Comparison of ENCODE assay signal across 12 cellular contexts in the genomic region with DNA sequence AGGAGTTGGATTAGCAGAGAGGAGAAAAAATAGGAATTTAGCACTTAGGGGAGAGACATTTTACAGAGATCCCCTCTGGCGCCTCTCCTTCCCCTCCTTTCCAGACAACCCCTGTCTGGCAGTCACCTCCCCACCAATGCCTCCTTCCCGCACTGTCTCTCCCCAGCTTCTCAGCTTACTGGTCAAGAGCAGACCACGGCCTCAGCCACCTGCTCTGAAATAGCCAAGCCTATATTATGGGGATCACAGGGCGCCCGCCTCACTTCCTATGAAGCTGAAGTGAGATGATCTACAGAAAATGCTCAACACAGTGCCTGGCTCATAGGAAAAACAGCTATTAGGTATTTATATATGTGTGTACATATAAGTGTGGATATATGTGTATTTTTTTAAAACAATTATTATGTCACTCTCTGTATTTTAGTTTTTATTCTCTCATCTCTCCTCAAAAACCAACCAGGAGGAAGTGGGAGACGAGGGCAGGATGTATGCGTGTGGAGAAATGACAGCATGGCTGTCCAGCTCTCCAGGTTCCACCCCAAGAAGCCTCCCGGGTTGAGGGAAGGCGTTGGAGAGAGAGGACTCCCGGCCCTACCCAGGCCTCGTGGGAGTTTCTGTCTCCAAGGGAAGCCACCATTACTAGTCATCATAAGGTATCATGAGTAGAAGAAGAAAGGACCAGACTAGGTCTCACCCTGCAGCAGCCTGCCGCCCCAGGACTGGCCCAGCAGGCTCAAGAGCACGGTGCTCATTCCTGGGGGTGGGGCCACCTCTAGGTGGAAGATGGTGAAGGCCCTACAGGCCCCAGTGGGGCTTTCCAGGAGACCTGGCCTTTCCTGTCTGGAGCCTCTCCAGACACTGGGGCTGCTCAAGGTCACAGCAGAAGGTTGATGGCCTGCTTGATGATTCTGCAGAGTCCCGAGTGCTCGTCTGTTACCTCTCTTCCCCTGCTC. TPM values are rescaled to one million over a fixed set of nuclear protein-coding genes. Genes with fewer than 3 reads are reported as not detected.
DNase-seq lines count a peak whose midpoint lies in the region; ATAC-seq and TF ChIP-seq lines count a peak whose summit lies in the region.
"Had no signal": no experiment of that assay in that cellular context is flagged by ENCODE, and none has a peak within 500 bp of the region (broad histone marks: within the 10 kb centered on the region; RNA-seq: fewer than 3 reads in every experiment).

No MANE protein-coding gene starts in this region.

- H3K27ac Mint-ChIP-seq in CD14-positive monocyte (peak overlapping the region in 4 of 7 donors; percentile 8 to 57 (median 48)), H9 (peak overlapping the region in 2 of 3 experiments; percentile 28 to 81; a peak in 3 of 7 replicates)
- H3K27ac Mint-ChIP-seq in dendritic cell treated with granulocyte-macrophage colony-stimulating factor and Interleukin-4, amounts not matched to agents 40 ng/mL and 50 ng/mL, for 4 days: peak overlapping the region; percentile 94

- no peak overlapping the region for H3K9ac ChIP-seq in H9 (ENCODE audit: extremely low read depth, insufficient read length, low read length)

- no peaks in the 10 kb centered on the region for H3K9me3 ChIP-seq in H9 (ENCODE audit: control insufficient read depth, low read depth, low read length)
- no peaks in the 10 kb centered on the region for H3K9me3 ChIP-seq in osteoblast (ENCODE audit: low read depth, low read length)

- no peak overlapping the region for H2BK5ac ChIP-seq in H9 (ENCODE audit: insufficient read length, low read length)

- H4K20me1 ChIP-seq in H9 (ENCODE audit: control insufficient read depth, insufficient read depth, insufficient read length): no peaks in the 10 kb centered on the region
- H4K20me1 ChIP-seq in osteoblast (ENCODE audit: insufficient read depth, low read length): peaks cover 69% of the 10 kb centered on the region

- H4K8ac ChIP-seq in H9 (replicated peaks; ENCODE audit: insufficient read length, low read depth, low read length): no peak overlapping the region

- no peaks in the 10 kb centered on the region; the same call in 1 of the 2 replicates for H3K4me1 ChIP-seq in H9 (ENCODE audit: insufficient read depth, low read length)
- H3K4me1 ChIP-seq in osteoblast (ENCODE audit: insufficient read depth, low read length): peaks cover 22% of the 10 kb centered on the region

- H3K36me3 Mint-ChIP-seq in CD14-positive monocyte (peaks cover 61 to 78% of the 10 kb centered on the region in 2 donors), H9 (ENCODE audit: insufficient read depth in 1 of 3, low read depth in 3 of 3) (peaks cover 8 to 37% (median 37%) of the 10 kb centered on the region in 3 experiments; a peak in 6 of 7 replicates)
- H3K36me3 Mint-ChIP-seq in dendritic cell treated with granulocyte-macrophage colony-stimulating factor and Interleukin-4, amounts not matched to agents 40 ng/mL and 50 ng/mL, for 4 days (ENCODE audit: low read depth): peaks cover 98% of the 10 kb centered on the region

- H3K14ac ChIP-seq in H9 (ENCODE audit: insufficient read depth, low read length): no peak overlapping the region

- peaks cover 0 to 2% (median 2%) of the 10 kb centered on the region in 3 donors for H3K27me3 Mint-ChIP-seq in CD14-positive monocyte (ENCODE audit: low read depth in 3 of 3)
- no peaks in the 10 kb centered on the region for H3K27me3 Mint-ChIP-seq in H9 (ENCODE audit: low read depth)
- H3K27me3 Mint-ChIP-seq in dendritic cell treated with granulocyte-macrophage colony-stimulating factor and Interleukin-4, amounts not matched to agents 40 ng/mL and 50 ng/mL, for 4 days: no peaks in the 10 kb centered on the region

- H3K36me3 ChIP-seq in osteoblast (ENCODE audit: insufficient read depth, low read length): peaks cover 74% of the 10 kb centered on the region

- H3K4me3 ChIP-seq in osteoblast (ENCODE audit: insufficient read depth, low read length): no peak overlapping the region

- H4K5ac ChIP-seq in H9 (ENCODE audit: insufficient read length, low read depth, low read length): no peak overlapping the region

- intact Hi-C loops in CD14-positive monocyte (cut with micrococcal nuclease): loop anchor here (5.0 kb wide), 2 partner anchors 33 to 38 kb away; no protein-coding TSS in a partner anchor
- intact Hi-C loops in dendritic cell treated with granulocyte-macrophage colony-stimulating factor and Interleukin-4, amounts not matched to agents 40 ng/mL and 50 ng/mL, for 4 days (cut with micrococcal nuclease): no loop called here

- H3T11ph ChIP-seq in H9 (ENCODE audit: low read length): no peak overlapping the region

- no peak overlapping the region for H2BK20ac ChIP-seq in H9 (ENCODE audit: low read depth, low read length, poor library complexity, severe bottlenecking)

- H3K4me1 Mint-ChIP-seq in CD14-positive monocyte (peaks cover 51% of the 10 kb centered on the region), H9 (peaks cover 12 to 17% of the 10 kb centered on the region in 2 experiments)
- H3K4me1 Mint-ChIP-seq in dendritic cell treated with granulocyte-macrophage colony-stimulating factor and Interleukin-4, amounts not matched to agents 40 ng/mL and 50 ng/mL, for 4 days (ENCODE audit: low read depth): peaks cover 77% of the 10 kb centered on the region

- H3K79me1 ChIP-seq in H9 (ENCODE audit: insufficient read depth, low read depth, low read length, poor library complexity, severe bottlenecking): no peaks in the 10 kb centered on the region

- no peak overlapping the region for H3K23ac ChIP-seq in H9 (ENCODE audit: insufficient read length, low read depth, low read length)

- no peak overlapping the region for H3K18ac ChIP-seq in H9 (ENCODE audit: insufficient read length, low read depth, low read length)

- H3K4me2 ChIP-seq in H9 (ENCODE audit: insufficient read depth, insufficient read length, low read length): no peak overlapping the region
- H3K4me2 ChIP-seq in osteoblast (ENCODE audit: insufficient read depth, low read length): no peak overlapping the region

- DNase-seq in CD14-positive monocyte (ENCODE audit: low spot score) (no peak), H9 (no peak), osteoblast (ENCODE audit: insufficient read length, low spot score, missing footprints) (peak; percentile 35), NCI-H446 treated with DMSO at 0.1 percent for 48 hours (lab: John Stamatoyannopoulos, UW) (no peak), NCI-H2081 treated with DMSO at 0.1 percent for 48 hours (lab: John Stamatoyannopoulos, UW) (no peak)
- DNase-seq: DMS53; NCI-H146; stimulated activated naive CD4-positive, alpha-beta T cell treated with Interleukin-2 at 50 U/mL for 16 hours; T1000 had no signal

- no peaks in the 10 kb centered on the region for H3K23me2 ChIP-seq in H9 (ENCODE audit: insufficient read length, low read depth, low read length, poor library complexity, severe bottlenecking)

- H2BK15ac ChIP-seq in H9 (ENCODE audit: low read depth, low read length): no peak overlapping the region

- H3K9me3 Mint-ChIP-seq in CD14-positive monocyte: peaks cover 0 to 2% (median 0%) of the 10 kb centered on the region in 7 donors
- H3K9me3 Mint-ChIP-seq in H9: no peaks in the 10 kb centered on the region
- no peaks in the 10 kb centered on the region for H3K9me3 Mint-ChIP-seq in dendritic cell treated with granulocyte-macrophage colony-stimulating factor and Interleukin-4, amounts not matched to agents 40 ng/mL and 50 ng/mL, for 4 days

- H2AK5ac ChIP-seq in H9 (ENCODE audit: insufficient read length, low read length): no peak overlapping the region

- no peak overlapping the region for H2BK12ac ChIP-seq in H9 (ENCODE audit: insufficient read length, low read depth, low read length)

- H3K4ac ChIP-seq in H9 (ENCODE audit: low read depth, low read length): no peak overlapping the region

- H2BK120ac ChIP-seq in H9 (ENCODE audit: low read depth, low read length, poor library complexity, severe bottlenecking): no peak overlapping the region

- TF ChIP-seq CTCF in CD14-positive monocyte (IDR thresholded peaks at IDR 0.05): no peak
- TF ChIP-seq CTCF in H9 (conservative IDR thresholded peaks at IDR 0.05): no peak
- no peak for TF ChIP-seq CTCF in osteoblast (IDR thresholded peaks at IDR 0.05; ENCODE audit: extremely low read depth, low read depth, low read length)

- no CpG with 5 or more reads among the region's 15 CpGs for WGBS in H9 (ENCODE audit: extremely low coverage, insufficient read length, low lambda C conversion rate)

- no peak overlapping the region for H4K91ac ChIP-seq in H9 (ENCODE audit: insufficient read length, low read depth, low read length)

- H3K27ac ChIP-seq in H9 (ENCODE audit: insufficient read length, low read depth, low read length): no peak overlapping the region
- H3K27ac ChIP-seq in osteoblast (ENCODE audit: low read depth, low read length): no peak overlapping the region

- no peak for ATAC-seq in HG03196 (IDR thresholded peaks at IDR 0.05; ENCODE audit: unreplicated experiment)

- H3K79me2 ChIP-seq in H9 (ENCODE audit: insufficient read depth, low read length): no peaks in the 10 kb centered on the region; the same call in 1 of the 2 replicates
- peaks cover 54% of the 10 kb centered on the region for H3K79me2 ChIP-seq in osteoblast (ENCODE audit: insufficient read depth, low read length)

- no peak overlapping the region for H3K4me3 Mint-ChIP-seq in CD14-positive monocyte
- no peak overlapping the region for H3K4me3 Mint-ChIP-seq in H9
- H3K4me3 Mint-ChIP-seq in dendritic cell treated with granulocyte-macrophage colony-stimulating factor and Interleukin-4, amounts not matched to agents 40 ng/mL and 50 ng/mL, for 4 days: no peak overlapping the region

- no peaks in the 10 kb centered on the region for H3K27me3 ChIP-seq in H9 (ENCODE audit: insufficient read depth, low read length)
- no peaks in the 10 kb centered on the region for H3K27me3 ChIP-seq in osteoblast (ENCODE audit: insufficient read depth, low read length)

- H3K56ac ChIP-seq in H9 (ENCODE audit: insufficient read length, low read depth, low read length): no peak overlapping the region

- H2AFZ ChIP-seq in H9 (ENCODE audit: low read length): no peak overlapping the region
- no peak overlapping the region for H2AFZ ChIP-seq in osteoblast (ENCODE audit: low read length)

RNA-seq across cellular contexts. Expression of a gene that starts 27.2 kb away (rescaled TPM):
- 1 to 10 TPM; 1.4 to 3.8 TPM for polyA plus RNA-seq in CD14-positive monocyte
- 7.6 and 7.8 TPM in 2 replicates for total RNA-seq in H9 (2021)
- total RNA-seq in osteoblast: 2.7 and 3.6 TPM in 2 replicates

RNA-seq across cellular contexts. Expression of a gene that starts 27.7 kb away (rescaled TPM):
- polyA plus RNA-seq in CD14-positive monocyte: not detected
- total RNA-seq in H9 (2021) (0.42 and 0.81 TPM in 2 replicates), osteoblast (not detected in 2 replicates)
- total RNA-seq: dermis microvascular lymphatic vessel endothelial cell had no signal
